ENCODE assay signal across 1 cellular context in the genomic region with DNA sequence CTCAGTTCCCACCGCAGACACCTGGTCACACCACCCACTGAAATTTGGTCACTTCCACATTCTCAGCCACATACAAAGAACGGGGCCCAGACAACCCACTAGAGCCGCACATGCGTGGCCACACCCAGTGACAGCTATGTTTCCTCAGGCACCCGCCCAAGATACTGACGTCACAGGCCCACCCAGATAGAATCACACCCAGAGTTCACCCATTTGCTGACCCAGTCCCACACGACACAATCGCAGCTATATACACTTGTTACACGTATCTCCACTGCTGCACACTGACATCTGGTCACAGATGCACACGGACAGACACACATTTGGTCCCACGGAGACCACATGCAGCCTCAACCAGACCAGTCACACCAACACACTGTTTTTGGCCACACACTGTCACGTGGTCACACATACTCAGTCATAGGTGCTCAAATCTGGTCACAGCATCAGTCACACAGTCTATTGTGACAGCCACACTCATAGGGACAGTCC.
TF ChIP-seq lines count a peak whose summit lies in the region.

No MANE protein-coding gene starts in this region.

TF ChIP-seq in SK-N-SH treated with all-trans-retinoic acid at 6 μM for 48 hours, 23 proteins besides CTCF, POLR2A, EP300 and RAD21 (continued from another document):
- TF ChIP-seq, protein P1, sequence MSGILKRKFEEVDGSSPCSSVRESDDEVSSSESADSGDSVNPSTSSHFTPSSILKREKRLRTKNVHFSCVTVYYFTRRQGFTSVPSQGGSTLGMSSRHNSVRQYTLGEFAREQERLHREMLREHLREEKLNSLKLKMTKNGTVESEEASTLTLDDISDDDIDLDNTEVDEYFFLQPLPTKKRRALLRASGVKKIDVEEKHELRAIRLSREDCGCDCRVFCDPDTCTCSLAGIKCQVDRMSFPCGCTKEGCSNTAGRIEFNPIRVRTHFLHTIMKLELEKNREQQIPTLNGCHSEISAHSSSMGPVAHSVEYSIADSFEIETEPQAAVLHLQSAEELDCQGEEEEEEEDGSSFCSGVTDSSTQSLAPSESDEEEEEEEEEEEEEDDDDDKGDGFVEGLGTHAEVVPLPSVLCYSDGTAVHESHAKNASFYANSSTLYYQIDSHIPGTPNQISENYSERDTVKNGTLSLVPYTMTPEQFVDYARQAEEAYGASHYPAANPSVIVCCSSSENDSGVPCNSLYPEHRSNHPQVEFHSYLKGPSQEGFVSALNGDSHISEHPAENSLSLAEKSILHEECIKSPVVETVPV (CRISPR knock-in tag; IDR thresholded peaks at IDR 0.05) = no peak
